ENCODE assay signal across 11 cellular contexts in genomic region chr5:170631471-170632195, GRCh38.
DNase-seq lines count a peak whose midpoint lies in the region; ATAC-seq and TF ChIP-seq lines count a peak whose summit lies in the region.
"Had no signal": no experiment of that assay in that cellular context is flagged by ENCODE, and none has a peak within 500 bp of the region (broad histone marks: within the 10 kb centered on the region; RNA-seq: fewer than 3 reads in every experiment).

No MANE protein-coding gene starts in this region.

- POLR2A ChIA-PET in SK-N-SH (lab: Yijun Ruan, JAX): interaction anchor here (0.6 kb wide), 1 partner anchor 206 kb away, joined by 3 read pairs; no protein-coding TSS in a partner anchor

- H2AFZ ChIP-seq in SK-N-SH (ENCODE audit: low read depth): no peak overlapping the region

- no peak overlapping the region for H3K9ac ChIP-seq in SK-N-SH

- no peak for TF ChIP-seq POLR2A in heart left ventricle (IDR thresholded peaks at IDR 0.05)

- H3K4me1 ChIP-seq in SK-N-SH (ENCODE audit: control insufficient read depth in 1 of 2, insufficient read depth in 2 of 2, low read depth in 1 of 2, low read length in 1 of 2): peaks cover 7 to 34% of the 10 kb centered on the region in 2 experiments; a peak in 2 of 4 replicates
- H3K4me1 ChIP-seq in heart left ventricle: peaks cover 0 to 39% (median 20%) of the 10 kb centered on the region in 12 donors

- H3K27ac ChIP-seq in SK-N-SH (ENCODE audit: low read depth in 2 of 2, low read length in 1 of 2): no peak overlapping the region
- peak overlapping the region in 2 of 12 donors; percentile 19 to 77 for H3K27ac ChIP-seq in heart left ventricle
- H3K27ac ChIP-seq: suprapubic skin had no signal

- H3K27me3 ChIP-seq in SK-N-SH (ENCODE audit: insufficient read depth) (no peaks in the 10 kb centered on the region), heart left ventricle (no peaks in the 10 kb centered on the region)
- H3K27me3 ChIP-seq: suprapubic skin had no signal

- no peak for TF ChIP-seq RAD21 in SK-N-SH (IDR thresholded peaks at IDR 0.05; ENCODE audit: low read length)

- no peaks in the 10 kb centered on the region for H4K20me1 ChIP-seq in SK-N-SH (ENCODE audit: insufficient read depth)

- 56% methylated on average over 5 of the region's 15 CpGs for WGBS in SK-N-SH (ENCODE audit: low lambda C conversion rate)
- WGBS in heart left ventricle, 4 donors: 42 to 59% (median 51%) methylated on average over 9 to 15 of the region's 15 CpGs

- CTCF ChIA-PET in SK-N-SH (lab: Yijun Ruan, JAX): interaction anchor here (0.6 to 19.5 kb wide), 30 partner anchors 10 to 405 kb away, joined by 3 to 614 read pairs (median 4); no protein-coding TSS in a partner anchor

- H3K9me3 ChIP-seq in SK-N-SH (no peaks in the 10 kb centered on the region), heart left ventricle (no peaks in the 10 kb centered on the region)
- H3K9me3 ChIP-seq: suprapubic skin had no signal

- peak in 3 of 4 donors; percentile 28 to 45 (median 31) for ATAC-seq in heart left ventricle
- no peak for ATAC-seq in GM18870 (IDR thresholded peaks at IDR 0.05; ENCODE audit: unreplicated experiment)
- no peak for ATAC-seq in HG03469 (IDR thresholded peaks at IDR 0.05; ENCODE audit: unreplicated experiment)

- H3K9me2 ChIP-seq in SK-N-SH: no peaks in the 10 kb centered on the region

- TF ChIP-seq EP300 in SK-N-SH (IDR thresholded peaks at IDR 0.05; ENCODE audit: borderline replicate concordance in 1 of 2, low read depth in 1 of 2, low read length in 1 of 2): no peak

- H3K4me2 ChIP-seq in SK-N-SH: no peak overlapping the region

- no peaks in the 10 kb centered on the region for H3K36me3 ChIP-seq in SK-N-SH (replicated peaks in 1 of 2; ENCODE audit: control insufficient read depth in 1 of 2, insufficient read depth in 2 of 2, low read length in 1 of 2)
- no peaks in the 10 kb centered on the region for H3K36me3 ChIP-seq in heart left ventricle
- H3K36me3 ChIP-seq: suprapubic skin had no signal

- TF ChIP-seq CTCF in SK-N-SH (IDR thresholded peaks at IDR 0.05) (no peak; the same call in 1 of the 2 replicates), heart left ventricle (IDR thresholded peaks at IDR 0.05) (peak in 8 of 12 donors; percentile 10 to 47 (median 29))

- peaks cover 17% of the 10 kb centered on the region for H3F3A ChIP-seq in SK-N-SH (replicated peaks; ENCODE audit: insufficient read depth)

- DNase-seq in DMS 273 treated with DMSO at 0.1 percent for 48 hours (lab: John Stamatoyannopoulos, UW) (peak; percentile 10), SK-N-SH (peak; percentile 68), heart left ventricle (peak in 3 of 5 donors; percentile 29 to 35 (median 35)), putamen (ENCODE audit: low spot score) (peak; percentile 20)
- no peak for DNase-seq in activated naive CD4-positive, alpha-beta T cell (lab: John Stamatoyannopoulos, UW)
- DNase-seq in effector CD8-positive, alpha-beta T cell (lab: John Stamatoyannopoulos, UW): no peak
- DNase-seq: T-cell had no signal

- intact Hi-C loops in heart left ventricle (cut with DNase I): loop anchor here (2.0 to 10.0 kb wide), 11 partner anchors 27 to 713 kb away; partner anchors contain the start of gene FOXI1 (in 1 of the 10)

- H3K79me2 ChIP-seq in SK-N-SH (ENCODE audit: insufficient read depth): no peaks in the 10 kb centered on the region

- H3K4me3 ChIP-seq in SK-N-SH (ENCODE audit: low read depth in 2 of 2, low read length in 1 of 2) (no peak overlapping the region; a peak in 1 of 4 replicates), heart left ventricle (no peak overlapping the region)
- H3K4me3 ChIP-seq: skin epidermis, suprapubic skin had no signal

TF ChIP-seq in SK-N-SH, 30 proteins besides CTCF, POLR2A, EP300 and RAD21:
- no peak for TF ChIP-seq IRF3 (IDR thresholded peaks at IDR 0.05; ENCODE audit: low read depth, low read length)
- TF ChIP-seq NRF1 (IDR thresholded peaks at IDR 0.05; ENCODE audit: low read depth, low read length): no peak
- TF ChIP-seq TCF12 (IDR thresholded peaks at IDR 0.05): no peak
- no peak for TF ChIP-seq RFX5 (IDR thresholded peaks at IDR 0.05; ENCODE audit: low read length)
- no peak for TF ChIP-seq RXRA (IDR thresholded peaks at IDR 0.05; ENCODE audit: borderline replicate concordance, low read depth)
- TF ChIP-seq CHD2 (IDR thresholded peaks at IDR 0.05; ENCODE audit: low read length, partially characterized antibody): no peak
- no peak for TF ChIP-seq FOXM1 (IDR thresholded peaks at IDR 0.05; ENCODE audit: low read depth)
- TF ChIP-seq ELF1 (IDR thresholded peaks at IDR 0.05): no peak
- no peak for TF ChIP-seq GABPA (IDR thresholded peaks at IDR 0.05; ENCODE audit: low read depth)
- no peak for TF ChIP-seq PBX3 (IDR thresholded peaks at IDR 0.05)
- TF ChIP-seq USF2 (IDR thresholded peaks at IDR 0.05; ENCODE audit: borderline replicate concordance, low read depth, low read length): no peak
- TF ChIP-seq MEF2A (IDR thresholded peaks at IDR 0.05; ENCODE audit: borderline replicate concordance, low read depth): no peak
- no peak for TF ChIP-seq TEAD4 (IDR thresholded peaks at IDR 0.05; ENCODE audit: borderline replicate concordance, insufficient read depth)
- TF ChIP-seq NFIC (IDR thresholded peaks at IDR 0.05; ENCODE audit: borderline replicate concordance): no peak
- TF ChIP-seq USF1 (IDR thresholded peaks at IDR 0.05; ENCODE audit: borderline replicate concordance, low read depth): no peak
- TF ChIP-seq SMC3 (IDR thresholded peaks at IDR 0.05; ENCODE audit: low read depth, low read length): no peak
- TF ChIP-seq FOSL2 (IDR thresholded peaks at IDR 0.05; ENCODE audit: borderline replicate concordance, low read depth): no peak
- no peak for TF ChIP-seq JUND (IDR thresholded peaks at IDR 0.05)
- no peak for TF ChIP-seq GATA2 (CRISPR knock-in tag; IDR thresholded peaks at IDR 0.05)
TF ChIP-seq in SK-N-SH: peak in this region for 0.

Comparison
In these comparisons a context has a peak if more than half of its experiments do, and no peak if none do; other contexts are left out.
1. DNase-seq: peak in DMS 273 treated with DMSO at 0.1 percent for 48 hours (single experiment), SK-N-SH (single experiment), heart left ventricle (3 of 5) and putamen (single experiment); none in activated naive CD4-positive, alpha-beta T cell (0 of 4) and effector CD8-positive, alpha-beta T cell (single experiment).
2. ATAC-seq: peak in heart left ventricle (3 of 4); none in GM18870 (single experiment) and HG03469 (single experiment).